ENCODE assay signal across 8 cellular contexts in genomic region chr1:86507935-86508582, GRCh38. TPM values are rescaled to one million over a fixed set of nuclear protein-coding genes. Genes with fewer than 3 reads are reported as not detected.
DNase-seq lines count a peak whose midpoint lies in the region; ATAC-seq, FAIRE-seq and TF ChIP-seq lines count a peak whose summit lies in the region.

No MANE protein-coding gene starts in this region.

- H2AK5ac ChIP-seq in H1 (ENCODE audit: low read depth, low read length) = no peak overlapping the region

- peak overlapping the region; percentile 86 for H2AFZ ChIP-seq in H1 (ENCODE audit: low read length)

- H3K23ac ChIP-seq in H1 (ENCODE audit: insufficient read length) = no peak overlapping the region

- H3K27ac Mint-ChIP-seq in CD8-positive, alpha-beta T cell = no peak overlapping the region

- CTCF ChIA-PET in CD8-positive, alpha-beta T cell (lab: Charles Lee) = interaction anchor here (0.7 to 7.7 kb wide), 11 partner anchors 8 to 235 kb away, joined by 3 to 85 read pairs (median 5); partner anchors contain the start of gene ODF2L
- CTCF ChIA-PET in H1 (lab: Charles Lee; ENCODE audit: partially characterized antibody) = interaction anchor here (0.5 to 8.1 kb wide), 31 partner anchors 7 to 467 kb away, joined by 3 to 79 read pairs (median 3); no protein-coding TSS in a partner anchor

- no peak overlapping the region for H3K27ac ChIP-seq in CD8-positive, alpha-beta T cell (ENCODE audit: low read depth, low read length)
- H3K27ac ChIP-seq in H1 (ENCODE audit: low read depth, low read length) = no peak overlapping the region

- POLR2A ChIA-PET in CD8-positive, alpha-beta T cell (lab: Charles Lee) = no interaction called here
- POLR2A ChIA-PET in H1 (lab: Charles Lee; ENCODE audit: partially characterized antibody) = interaction anchor here (1.2 kb wide), 1 partner anchor 242 kb away, joined by 3 read pairs; no protein-coding TSS in a partner anchor

- H3K56ac ChIP-seq in H1 (replicated peaks; ENCODE audit: insufficient read length, low read depth, low read length) = no peak overlapping the region

- H3K23me2 ChIP-seq in H1 (ENCODE audit: low read depth, low read length) = no peaks in the 10 kb centered on the region

- intact Hi-C loops in CD8-positive, alpha-beta T cell (cut with DNase I, micrococcal nuclease) = loop anchor here (1.0 to 10.0 kb wide), 5 partner anchors 128 to 817 kb away; partner anchors contain the start of genes HS2ST1 (in 1 of the 2), LMO4 (in 1 of the 2), SELENOF (in 1 of the 2) and SH3GLB1 (in 1 of the 2)

- no peak overlapping the region for H2BK12ac ChIP-seq in H1 (ENCODE audit: low read depth, low read length)

- H3K36me3 Mint-ChIP-seq in CD8-positive, alpha-beta T cell = no peaks in the 10 kb centered on the region

- H3K9me3 Mint-ChIP-seq in CD8-positive, alpha-beta T cell = no peaks in the 10 kb centered on the region

- 51% methylated on average over 13 of the region's 13 CpGs; no CpG with 5 or more reads in 1 of the 2 experiments for WGBS in H1 (ENCODE audit: extremely low coverage in 1 of 2, insufficient coverage in 1 of 2, insufficient read length in 1 of 2, insufficient replicate concordance in 2 of 2, low coverage in 1 of 2, low lambda C conversion rate in 2 of 2, missing lambda C conversion rate in 1 of 2), 2 experiments

- no peaks in the 10 kb centered on the region for H3K79me1 ChIP-seq in H1 (ENCODE audit: low read depth, low read length)

- H3K4me1 ChIP-seq in CD8-positive, alpha-beta T cell (ENCODE audit: insufficient read depth, low read length) = no peaks in the 10 kb centered on the region
- peaks cover 12 to 16% (median 14%) of the 10 kb centered on the region in 4 experiments for H3K4me1 ChIP-seq in H1 (replicated peaks in 1 of 4; ENCODE audit: control insufficient read depth in 3 of 4, insufficient read depth in 4 of 4, low read length in 3 of 4)

- peak; percentile 65 for ATAC-seq in CD8-positive, alpha-beta T cell
- ATAC-seq in GM18867 (IDR thresholded peaks at IDR 0.05; ENCODE audit: unreplicated experiment) = peak; percentile 75

- H3K4ac ChIP-seq in H1 (replicated peaks; ENCODE audit: insufficient read length, low read depth, low read length) = no peak overlapping the region

- no peak overlapping the region for H4K91ac ChIP-seq in H1 (replicated peaks; ENCODE audit: insufficient read length, low read length)

- H3K27me3 Mint-ChIP-seq in CD8-positive, alpha-beta T cell (ENCODE audit: low read depth) = peaks cover 11% of the 10 kb centered on the region

- TF ChIP-seq CTCF in CD8-positive, alpha-beta T cell (IDR thresholded peaks at IDR 0.05) = peak; percentile 52
- TF ChIP-seq CTCF in H1 (IDR thresholded peaks at IDR 0.05; ENCODE audit: control extremely low read depth in 1 of 3, insufficient read depth in 1 of 3, low read depth in 1 of 3, low read length in 3 of 3) = peak in 2 of 3 experiments; percentile 58 to 59; a peak in 3 of 4 replicates

- H3K14ac ChIP-seq in H1 (ENCODE audit: insufficient read length) = no peak overlapping the region

- H4K5ac ChIP-seq in H1 (ENCODE audit: insufficient read length, low read depth, low read length) = no peak overlapping the region

- no peak overlapping the region for H3K4me3 ChIP-seq in CD8-positive, alpha-beta T cell (ENCODE audit: low read depth, low read length)
- no peak overlapping the region; a peak in 1 of 8 replicates for H3K4me3 ChIP-seq in H1 (ENCODE audit: extremely low read depth in 1 of 4, insufficient read depth in 2 of 4, low read depth in 3 of 4, low read length in 4 of 4)

- TF ChIP-seq RAD21 in H1 (IDR thresholded peaks at IDR 0.05 in 1 of 2, conservative IDR thresholded peaks at IDR 0.05 in 1 of 2; ENCODE audit: low read depth in 2 of 2, low read length in 2 of 2) = peak; percentile 58 to 66

- no peak overlapping the region for H4K8ac ChIP-seq in H1 (ENCODE audit: extremely low read depth, insufficient read depth, low read length)

- H2BK5ac ChIP-seq in H1 (ENCODE audit: low read depth, low read length) = no peak overlapping the region

- no peaks in the 10 kb centered on the region for H3K79me2 ChIP-seq in H1 (ENCODE audit: control insufficient read depth in 1 of 2, insufficient read depth in 2 of 2, low read length in 2 of 2)

- no peaks in the 10 kb centered on the region for H4K20me1 ChIP-seq in H1 (replicated peaks in 1 of 2; ENCODE audit: control insufficient read depth in 1 of 2, insufficient read depth in 2 of 2, low read length in 2 of 2)

- H3K9ac ChIP-seq in H1 (replicated peaks in 1 of 4; ENCODE audit: extremely low read depth in 1 of 4, low read depth in 3 of 4, low read length in 3 of 4) = no peak overlapping the region

- H2BK120ac ChIP-seq in H1 (replicated peaks; ENCODE audit: low read depth, low read length) = no peak overlapping the region

- no peak overlapping the region; a peak in 1 of 4 replicates for H3K4me2 ChIP-seq in H1 (ENCODE audit: insufficient read depth in 1 of 2, low read depth in 2 of 2, low read length in 2 of 2)

- peak; percentile 93 for FAIRE-seq in H1 (lab: Jason Lieb, UNC)

- no peak for TF ChIP-seq POLR2A in H1 (IDR thresholded peaks at IDR 0.05; ENCODE audit: control extremely low read depth in 1 of 2, low read depth in 2 of 2, low read length in 2 of 2)

- no peaks in the 10 kb centered on the region for H3K36me3 ChIP-seq in CD8-positive, alpha-beta T cell (ENCODE audit: insufficient read depth, low read length)
- H3K36me3 ChIP-seq in H1 (ENCODE audit: control insufficient read depth in 2 of 4, insufficient read depth in 4 of 4, low read length in 3 of 4) = no peaks in the 10 kb centered on the region

- H3K18ac ChIP-seq in H1 (ENCODE audit: extremely low read depth, low read length) = no peak overlapping the region

- peak in 1 of 7 experiments; percentile 7 for DNase-seq in CD8-positive, alpha-beta T cell
- DNase-seq in NCI-H510A (lab: John Stamatoyannopoulos, UW) (peak; percentile 33), H1 (ENCODE audit: low read depth in 1 of 2, low spot score in 2 of 2) (no peak), renal cortical epithelial cell (ENCODE audit: low read depth) (peak; percentile 45), amniotic stem cell (lab: John Stamatoyannopoulos, UW) (no peak), middle frontal gyrus (ENCODE audit: extremely low spot score, low spot score) (no peak)
- no peak for DNase-seq in stimulated activated CD4-positive, alpha-beta T cell treated with anti-CD3 and anti-CD28 coated beads, Interleukin-4, amount 100 ng/mL, for 24 hours

- no peaks in the 10 kb centered on the region for H3K4me1 Mint-ChIP-seq in CD8-positive, alpha-beta T cell (ENCODE audit: low read depth)

- no peak overlapping the region for H3K4me3 Mint-ChIP-seq in CD8-positive, alpha-beta T cell

- no peaks in the 10 kb centered on the region for H3K9me3 ChIP-seq in CD8-positive, alpha-beta T cell (ENCODE audit: low read length)
- no peaks in the 10 kb centered on the region for H3K9me3 ChIP-seq in H1 (ENCODE audit: insufficient read depth in 2 of 2, low read depth in 1 of 2, low read length in 1 of 2)

- no peaks in the 10 kb centered on the region for H3K27me3 ChIP-seq in CD8-positive, alpha-beta T cell (ENCODE audit: insufficient read depth, low read length)
- H3K27me3 ChIP-seq in H1 (replicated peaks in 1 of 4; ENCODE audit: control insufficient read depth in 3 of 4, extremely low read depth in 1 of 4, insufficient read depth in 3 of 4, low read length in 3 of 4) = no peaks in the 10 kb centered on the region; a peak in 1 of 7 replicates

- no peak overlapping the region for H2BK20ac ChIP-seq in H1 (ENCODE audit: low read length)

- no peak overlapping the region for H2BK15ac ChIP-seq in H1 (ENCODE audit: low read length)

- TF ChIP-seq EP300 in H1 (IDR thresholded peaks at IDR 0.05; ENCODE audit: borderline replicate concordance in 1 of 2, low read depth in 2 of 2, low read length in 2 of 2) = no peak

TF ChIP-seq in H1, 55 proteins besides CTCF, POLR2A, EP300 and RAD21:
- TF ChIP-seq MAFK (IDR thresholded peaks at IDR 0.05; ENCODE audit: low read depth, low read length) (no peak), PHF8 (conservative IDR thresholded peaks at IDR 0.05; ENCODE audit: low read depth, low read length) (no peak), CEBPB (IDR thresholded peaks at IDR 0.05; ENCODE audit: low read depth, low read length) (no peak), TCF12 (IDR thresholded peaks at IDR 0.05; ENCODE audit: low read depth, low read length) (no peak), CBX5 (IDR thresholded peaks at IDR 0.05; ENCODE audit: low read depth, low read length) (no peak), EZH2 (IDR thresholded peaks at IDR 0.05; ENCODE audit: low read depth, low read length, severe bottlenecking) (no peak), TEAD4 (IDR thresholded peaks at IDR 0.05; ENCODE audit: low read depth, low read length) (no peak), EGR1 (IDR thresholded peaks at IDR 0.05; ENCODE audit: borderline replicate concordance, low read depth, low read length) (no peak), JUND (IDR thresholded peaks at IDR 0.05; ENCODE audit: low read length) (no peak)

RNA-seq across cellular contexts. Expression of gene CLCA4, which starts 38.8 kb away (rescaled TPM):
- not detected for total RNA-seq in CD8-positive, alpha-beta T cell
- total RNA-seq in H1 (2021; fragmentation: NEBNext Ultra II Directional; extraction: Animal tissue kit (Norgen Biotek cat#: 25700)) = not detected in 2 replicates
- not detected in 2 replicates for polyA plus RNA-seq in H1 (2011; rRNA removed)
- polyA plus RNA-seq in H1 (2011; cell fraction: cytosol; rRNA removed) = not detected
- not detected for polyA plus RNA-seq in H1 (2011; cell fraction: nucleus; rRNA removed)
- not detected in 4 replicates for polyA plus RNA-seq in H1 (2012, experiment 1 of 2)
- not detected for polyA plus RNA-seq in H1 (2012, experiment 2 of 2)
- polyA plus RNA-seq in H1 (2013, experiment 1 of 2) = not detected
- polyA plus RNA-seq in H1 (2013, experiment 2 of 2) = not detected
- polyA minus RNA-seq in H1 (2011; rRNA and poly(A)+ RNA removed) = not detected in 2 replicates
- polyA minus RNA-seq in H1 (2011; cell fraction: cytosol; rRNA and poly(A)+ RNA removed) = not detected
- not detected for polyA minus RNA-seq in H1 (2011; cell fraction: nucleus; rRNA and poly(A)+ RNA removed)
- total RNA-seq in renal cortical epithelial cell = not detected in 2 replicates

RNA-seq across cellular contexts. Expression of gene CLCA1, which starts 39.3 kb away (rescaled TPM):
- total RNA-seq in CD8-positive, alpha-beta T cell = not detected
- not detected in 2 replicates for total RNA-seq in H1 (2021; fragmentation: NEBNext Ultra II Directional; extraction: Animal tissue kit (Norgen Biotek cat#: 25700))
- polyA plus RNA-seq in H1 (2011; rRNA removed) = not detected in 2 replicates
- not detected for polyA plus RNA-seq in H1 (2011; cell fraction: cytosol; rRNA removed)
- not detected for polyA plus RNA-seq in H1 (2011; cell fraction: nucleus; rRNA removed)
- polyA plus RNA-seq in H1 (2012, experiment 1 of 2) = not detected in 4 replicates
- not detected for polyA plus RNA-seq in H1 (2012, experiment 2 of 2)
- polyA plus RNA-seq in H1 (2013, experiment 1 of 2) = not detected
- polyA plus RNA-seq in H1 (2013, experiment 2 of 2) = not detected
- not detected in 2 replicates for polyA minus RNA-seq in H1 (2011; rRNA and poly(A)+ RNA removed)
- not detected for polyA minus RNA-seq in H1 (2011; cell fraction: cytosol; rRNA and poly(A)+ RNA removed)
- not detected for polyA minus RNA-seq in H1 (2011; cell fraction: nucleus; rRNA and poly(A)+ RNA removed)
- not detected in 2 replicates for total RNA-seq in renal cortical epithelial cell

Comparison
In these comparisons a context has a peak if more than half of its experiments do, and no peak if none do; other contexts are left out.
1. DNase-seq: peak in NCI-H510A (single experiment) and renal cortical epithelial cell (single experiment); none in H1 (0 of 2), amniotic stem cell (single experiment), middle frontal gyrus (single experiment) and stimulated activated CD4-positive, alpha-beta T cell treated with anti-CD3 and anti-CD28 coated beads, Interleukin-4, amount 100 ng/mL, for 24 hours (single experiment).